15 cellular contexts compared by ENCODE assay signal in the genomic region with DNA sequence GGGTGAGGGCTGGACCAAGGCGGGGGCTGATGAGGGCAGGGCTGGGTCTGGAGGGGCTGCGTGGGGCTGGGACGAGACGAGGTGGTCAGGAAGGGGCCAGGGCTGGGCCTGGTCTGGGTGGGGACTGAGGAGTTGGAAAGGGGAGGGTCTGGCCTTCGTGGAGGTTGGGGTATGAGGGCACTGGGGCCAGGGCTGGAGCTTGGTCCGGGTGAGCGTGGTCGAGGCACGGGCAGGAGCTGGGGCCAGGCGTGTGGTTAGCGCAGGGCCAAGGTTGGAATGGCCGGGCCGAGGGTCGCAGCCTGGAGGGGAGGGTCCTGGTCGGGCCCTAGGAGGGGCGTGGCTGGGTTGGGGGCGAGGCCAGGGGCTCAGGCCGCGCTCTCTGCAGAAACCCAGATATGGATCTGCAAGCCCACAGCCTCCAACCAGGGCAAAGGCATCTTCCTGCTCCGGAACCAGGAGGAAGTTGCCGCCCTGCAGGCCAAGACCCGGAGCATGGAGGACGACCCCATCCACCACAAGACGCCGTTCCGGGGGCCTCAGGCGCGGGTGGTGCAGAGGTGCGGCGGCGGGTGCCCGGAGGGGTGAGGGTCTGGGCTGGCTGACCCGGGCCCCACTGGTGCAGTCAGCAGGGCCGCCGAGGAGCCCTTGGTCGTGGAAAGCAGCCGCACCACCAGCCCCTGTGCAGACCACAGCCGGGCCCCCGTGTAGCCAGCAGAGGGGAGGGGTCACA. TPM values are rescaled to one million over a fixed set of nuclear protein-coding genes. Genes with fewer than 3 reads are reported as not detected.
DNase-seq lines count a peak whose midpoint lies in the region; ATAC-seq and TF ChIP-seq lines count a peak whose summit lies in the region.
"Had no signal": no experiment of that assay in that cellular context is flagged by ENCODE, and none has a peak within 500 bp of the region (broad histone marks: within the 10 kb centered on the region; RNA-seq: fewer than 3 reads in every experiment).

No MANE protein-coding gene starts in this region.

- H3K4me3 Mint-ChIP-seq in T-helper 17 cell, result peak overlapping the region; percentile 62

- H3K4me1 Mint-ChIP-seq in T-helper 17 cell, result peaks cover 15% of the 10 kb centered on the region

- TF ChIP-seq CTCF in prostate gland (IDR thresholded peaks at IDR 0.05), result no peak

- no peaks in the 10 kb centered on the region for H3K9me3 ChIP-seq in BLaER1 treated with 17β-estradiol and CSF1 and Interleukin-3, amounts not matched to agents 10 nM and 100 nM (replicated peaks in 1 of 11)
- H3K9me3 ChIP-seq in T-helper 17 cell (ENCODE audit: control insufficient read depth, low read length, poor library complexity, severe bottlenecking), result no peaks in the 10 kb centered on the region
- H3K9me3 ChIP-seq in prostate gland, result no peaks in the 10 kb centered on the region

- no peak overlapping the region for H3K27ac ChIP-seq in BLaER1 treated with 17β-estradiol and CSF1 and Interleukin-3, amounts not matched to agents 10 nM and 100 nM
- no peak overlapping the region for H3K27ac ChIP-seq in prostate gland
- H3K27ac ChIP-seq: tibial nerve had no signal

- H3K36me3 ChIP-seq in BLaER1 treated with 17β-estradiol and CSF1 and Interleukin-3, amounts not matched to agents 10 nM and 100 nM, result no peaks in the 10 kb centered on the region
- no peaks in the 10 kb centered on the region for H3K36me3 ChIP-seq in prostate gland
- H3K36me3 ChIP-seq: tibial nerve had no signal

- intact Hi-C loops in left colon (cut with DNase I, micrococcal nuclease) (no loop called here), prostate gland (cut with DNase I) (no loop called here)

- peaks cover 0 to 51% (median 5%) of the 10 kb centered on the region in 11 experiments; a peak in 13 of 22 replicates for H3K27me3 ChIP-seq in BLaER1 treated with 17β-estradiol and CSF1 and Interleukin-3, amounts not matched to agents 10 nM and 100 nM
- H3K27me3 ChIP-seq in prostate gland (replicated peaks; ENCODE audit: insufficient read depth), result no peaks in the 10 kb centered on the region

- H3K4me1 ChIP-seq in BLaER1 treated with 17β-estradiol and CSF1 and Interleukin-3, amounts not matched to agents 10 nM and 100 nM, result peaks cover 34 to 76% (median 66%) of the 10 kb centered on the region in 10 experiments
- no peaks in the 10 kb centered on the region for H3K4me1 ChIP-seq in prostate gland (replicated peaks)

- H4K20me1 ChIP-seq in BLaER1 treated with 17β-estradiol and CSF1 and Interleukin-3, amounts not matched to agents 10 nM and 100 nM, result peaks cover 0 to 35% (median 11%) of the 10 kb centered on the region in 11 experiments; a peak in 11 of 22 replicates

- H3K4me3 ChIP-seq in BLaER1 treated with 17β-estradiol and CSF1 and Interleukin-3, amounts not matched to agents 10 nM and 100 nM, result no peak overlapping the region
- H3K4me3 ChIP-seq in prostate gland, result no peak overlapping the region
- H3K4me3 ChIP-seq: tibial nerve had no signal

- H3K9ac ChIP-seq in BLaER1 treated with 17β-estradiol and CSF1 and Interleukin-3, amounts not matched to agents 10 nM and 100 nM, result peak overlapping the region in 2 of 11 experiments; percentile 22 to 29; a peak in 1 of 22 replicates

- peak; percentile 39 for ATAC-seq in T-helper 17 cell
- no peak for ATAC-seq in left colon
- ATAC-seq in GM21619 (IDR thresholded peaks at IDR 0.05; ENCODE audit: unreplicated experiment), result no peak

- 84% methylated on average over 39 of the region's 39 CpGs for WGBS in prostate gland

- peaks cover 4% of the 10 kb centered on the region for H3K27me3 Mint-ChIP-seq in T-helper 17 cell

- DNase-seq in T-helper 17 cell (peak in 2 of 3 donors; percentile 4 to 9), left colon (peak; percentile 3 to 24), occipital lobe (lab: John Stamatoyannopoulos, UW) (no peak), prostate gland (ENCODE audit: low spot score) (no peak)
- DNase-seq: activated CD4-positive, alpha-beta T cell treated with anti-CD3 and anti-CD28 coated beads for 4 hours; activated T-cell treated with anti-CD3 and anti-CD28 coated beads, Interleukin-2, amount 50 U/mL, for 1 hour; islet precursor cell; KG1; NCI-H446 treated with DMSO at 0.1 percent for 48 hours; stimulated activated CD4-positive, alpha-beta T cell treated with anti-CD3 and anti-CD28 coated beads, Interleukin-2, amount 100 ng/mL, for 24 hours had no signal

- no peak for TF ChIP-seq POLR2A in prostate gland (IDR thresholded peaks at IDR 0.05)

- peak overlapping the region; percentile 57 for H3K27ac Mint-ChIP-seq in T-helper 17 cell
- H3K27ac Mint-ChIP-seq: T-cell had no signal

- peaks cover 2% of the 10 kb centered on the region for H3K36me3 Mint-ChIP-seq in T-helper 17 cell (ENCODE audit: low read depth)
- H3K36me3 Mint-ChIP-seq: T-cell had no signal

- peak overlapping the region; percentile 27 to 72 (median 64); a peak in 21 of 22 replicates for H3K4me2 ChIP-seq in BLaER1 treated with 17β-estradiol and CSF1 and Interleukin-3, amounts not matched to agents 10 nM and 100 nM

RNA-seq across cellular contexts. Expression of gene TTLL10, which starts 9.0 kb away (rescaled TPM):
- total RNA-seq in T-helper 17 cell, result 1 to 10 TPM in 1 of 2 donors, under 1 TPM in 1; 0.86 to 2.5 TPM
- total RNA-seq in left colon, result 1 to 10 TPM; 1.2 to 3.0 TPM
- not detected for total RNA-seq in occipital lobe
- 1 to 10 TPM in 1 of 2 donors, under 1 TPM in 1; 0.77 to 7.3 TPM for total RNA-seq in prostate gland
- total RNA-seq: tibial nerve had no signal

RNA-seq across cellular contexts. Expression of gene TNFRSF18, which starts 23.7 kb away (rescaled TPM):
- total RNA-seq in T-helper 17 cell (10 to 100 TPM; 47.9 to 80.4 TPM), left colon (1 to 10 TPM in 1 of 2 donors, under 1 TPM in 1; 0.64 to 3.7 TPM), occipital lobe (not detected), prostate gland (1 to 10 TPM; 3.1 to 3.5 TPM)
- total RNA-seq: cerebellum had no signal

RNA-seq across cellular contexts. Expression of gene TNFRSF4, which starts 31.3 kb away (rescaled TPM):
- 100 to 1,000 TPM in 1 of 2 donors, 10 to 100 TPM in 1; 94.7 to 127 TPM for total RNA-seq in T-helper 17 cell
- 1 to 10 TPM in 1 of 2 donors, under 1 TPM in 1; 0.55 to 1.3 TPM for total RNA-seq in left colon
- not detected for total RNA-seq in occipital lobe
- 1 to 10 TPM in 1 of 2 donors, under 1 TPM in 1; 0.50 to 3.0 TPM for total RNA-seq in prostate gland
- total RNA-seq: cerebellum had no signal

RNA-seq across cellular contexts. Expression of gene SDF4, which starts 49.1 kb away (rescaled TPM):
- total RNA-seq in T-helper 17 cell (100 to 1,000 TPM; 129 to 146 TPM), left colon (100 to 1,000 TPM; 235 to 273 TPM), occipital lobe (18.4 TPM), prostate gland (100 to 1,000 TPM; 177 to 185 TPM)

RNA-seq across cellular contexts. Expression of gene B3GALT6, which starts 49.4 kb away (rescaled TPM):
- total RNA-seq in T-helper 17 cell (1 to 10 TPM; 8.4 to 9.4 TPM), left colon (1 to 10 TPM; 8.2 to 9.6 TPM), occipital lobe (27.1 TPM), prostate gland (10 to 100 TPM; 29.6 to 41.5 TPM)

Comparison
In these comparisons a context has a peak if more than half of its experiments do, and no peak if none do; other contexts are left out.
1. DNase-seq: peak in T-helper 17 cell (2 of 3) and left colon (2 of 2); none in occipital lobe (single experiment) and prostate gland (single experiment).
2. RNA of gene TNFRSF18, which starts 23.7 kb away (total RNA-seq): 47.9 to 80.4 TPM in T-helper 17 cell; 0.64 to 3.7 TPM in left colon, 3.1 to 3.5 TPM in prostate gland and not detected in occipital lobe (single experiment); every median in the first group is over 10 times any median in the second.
3. RNA of gene TNFRSF4, which starts 31.3 kb away (total RNA-seq): 94.7 to 127 TPM in T-helper 17 cell; 0.50 to 3.0 TPM in prostate gland, 0.55 to 1.3 TPM in left colon and not detected in occipital lobe (single experiment); every median in the first group is over 10 times any median in the second.